ENCODE assay signal across 23 cellular contexts in the genomic region with DNA sequence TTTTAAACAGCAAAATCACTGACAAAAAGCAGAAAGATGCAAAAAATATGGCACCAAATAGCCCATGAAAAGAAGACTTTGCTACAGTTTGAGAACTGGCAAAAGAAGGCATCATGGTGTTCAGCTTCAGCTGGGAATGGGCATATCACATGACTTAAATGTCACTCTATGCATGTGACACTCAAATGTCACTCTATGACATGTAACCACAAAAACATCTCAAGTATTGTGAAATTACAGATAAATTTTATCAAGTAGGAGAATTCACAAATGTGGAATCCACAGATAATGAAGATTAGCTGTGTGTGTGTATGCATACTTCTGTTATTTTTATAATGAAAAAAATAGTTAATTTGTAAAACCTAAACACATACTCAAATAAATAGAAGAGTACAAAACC.
"Had no signal": no experiment of that assay in that cellular context is flagged by ENCODE, and none has a peak within 500 bp of the region (broad histone marks: within the 10 kb centered on the region; RNA-seq: fewer than 3 reads in every experiment).

No MANE protein-coding gene starts in this region.

- H3K27ac ChIP-seq: SJSA1, SK-N-MC had no signal

- H3K9me3 ChIP-seq: MG63, SJSA1 had no signal

- H3K27me3 ChIP-seq: MG63, SJSA1 had no signal

- H3K36me3 ChIP-seq: MG63, SJSA1 had no signal

- H3K4me3 ChIP-seq: MG63, SJSA1, SK-N-MC had no signal

- DNase-seq: Karpas-422, KG1, MG63, NCI-H1092, NCI-H1105 treated with DMSO at 0.1 percent for 48 hours, NCI-H1417 treated with DMSO at 0.1 percent for 48 hours, NCI-H146, NCI-H1694 treated with DMSO at 0.1 percent for 48 hours, NCI-H1930, NCI-H2081, NCI-H2107, NCI-H2227 treated with DMSO at 0.1 percent for 48 hours, NCI-H446, NCI-H510A, NCI-H524 treated with DMSO at 0.1 percent for 48 hours, NCI-H69, NCI-H774, Right ventricle myocardium superior, RPMI8226, SIG-M5, SW 1271 had no signal
